Comparison of ENCODE assay signal across 1 cellular context in genomic region chr1:240036526-240036925, GRCh38.
TF ChIP-seq lines count a peak whose summit lies in the region.

No MANE protein-coding gene starts in this region.

TF ChIP-seq in HEK293, 187 proteins besides CTCF, POLR2A, EP300 and RAD21:
- TF ChIP-seq ZNF549 (tag by site-specific recombination; IDR thresholded peaks at IDR 0.05), result peak; percentile 100
- TF ChIP-seq GLI2 (tag by site-specific recombination; IDR thresholded peaks at IDR 0.05; ENCODE audit: borderline replicate concordance, low read depth), result no peak
- TF ChIP-seq ZNF776 (tag by site-specific recombination; IDR thresholded peaks at IDR 0.05; ENCODE audit: borderline replicate concordance), result no peak
